In genomic region chr6:90654166-90654565, GRCh38 we compare ENCODE assay signal across 15 cellular contexts.
"Had no signal": no experiment of that assay in that cellular context is flagged by ENCODE, and none has a peak within 500 bp of the region (broad histone marks: within the 10 kb centered on the region; RNA-seq: fewer than 3 reads in every experiment).

No MANE protein-coding gene starts in this region.

- H3K27ac ChIP-seq: dorsolateral prefrontal cortex, gastrocnemius medialis, lower lobe of right lung, right lobe of liver, thoracic aorta, tibial nerve, upper lobe of left lung had no signal

- DNase-seq: dorsolateral prefrontal cortex; effector CD4-positive, alpha-beta T cell; gastrocnemius medialis; head of caudate nucleus; left ventricle myocardium superior; lower lobe of right lung; natural killer cell; right lobe of liver; small intestine; stimulated activated CD4-positive, alpha-beta T cell treated with anti-CD3 and anti-CD28 coated beads, Interleukin-15, amount 100 ng/mL, for 24 hours; stimulated activated CD4-positive, alpha-beta T cell treated with anti-CD3 and anti-CD28 coated beads, Interleukin-2, amount 100 ng/mL, for 48 hours; stimulated activated naive B cell treated with anti-CD40 and anti-IgM and Interleukin-4, amounts not matched to agents 10 μg/mL and 1 μg/mL and 100 μg/mL, for 72 hours; upper lobe of left lung had no signal

- H3K4me1 ChIP-seq: gastrocnemius medialis, lower lobe of right lung, right lobe of liver, tibial nerve, upper lobe of left lung had no signal

- H3K4me3 ChIP-seq: dorsolateral prefrontal cortex, gastrocnemius medialis, lower lobe of right lung, right lobe of liver, thoracic aorta, tibial nerve, upper lobe of left lung had no signal

- H3K9me3 ChIP-seq: gastrocnemius medialis, lower lobe of right lung, right lobe of liver, thoracic aorta, tibial nerve, upper lobe of left lung had no signal

- H3K36me3 ChIP-seq: gastrocnemius medialis, lower lobe of right lung, right lobe of liver, thoracic aorta, tibial nerve, upper lobe of left lung had no signal

- H3K27me3 ChIP-seq: gastrocnemius medialis, right lobe of liver, tibial nerve, upper lobe of left lung had no signal
